ENCODE assay signal across 10 cellular contexts in genomic region chr14:61512026-61512425, GRCh38.
DNase-seq lines count a peak whose midpoint lies in the region; ATAC-seq and TF ChIP-seq lines count a peak whose summit lies in the region.
"Had no signal": no experiment of that assay in that cellular context is flagged by ENCODE, and none has a peak within 500 bp of the region (broad histone marks: within the 10 kb centered on the region; RNA-seq: fewer than 3 reads in every experiment).

No MANE protein-coding gene starts in this region.

- no peaks in the 10 kb centered on the region for H3K27me3 Mint-ChIP-seq in IgD-negative memory B cell
- no peaks in the 10 kb centered on the region for H3K27me3 Mint-ChIP-seq in mesothelial cell of epicardium (ENCODE audit: low read depth)

- intact Hi-C loops in breast epithelium (cut with DNase I; ENCODE audit: low total_unique reads) = no loop called here

- H3K4me3 Mint-ChIP-seq in IgD-negative memory B cell = no peak overlapping the region
- no peak overlapping the region for H3K4me3 Mint-ChIP-seq in mesothelial cell of epicardium

- H3K9me3 ChIP-seq in breast epithelium = no peaks in the 10 kb centered on the region
- H3K9me3 ChIP-seq: thoracic aorta had no signal

- H3K9me3 Mint-ChIP-seq in IgD-negative memory B cell (peaks cover 0 to 3% (median 0%) of the 10 kb centered on the region in 3 donors), mesothelial cell of epicardium (no peaks in the 10 kb centered on the region)

- peaks cover 6 to 10% of the 10 kb centered on the region in 2 donors for H3K4me1 ChIP-seq in breast epithelium

- peak overlapping the region; percentile 64 to 67 for H3K27ac ChIP-seq in breast epithelium
- H3K27ac ChIP-seq: thoracic aorta had no signal

- no peaks in the 10 kb centered on the region for H3K36me3 Mint-ChIP-seq in IgD-negative memory B cell
- H3K36me3 Mint-ChIP-seq in mesothelial cell of epicardium = no peaks in the 10 kb centered on the region

- no peak overlapping the region for H3K4me3 ChIP-seq in breast epithelium
- H3K4me3 ChIP-seq: thoracic aorta had no signal

- peak; percentile 39 for DNase-seq in AG20443 (ENCODE audit: low spot score)
- no peak for DNase-seq in breast epithelium (ENCODE audit: low spot score in 2 of 2)
- DNase-seq in mesothelial cell of epicardium (ENCODE audit: low spot score in 2 of 2, unreplicated experiment in 2 of 2) = no peak
- DNase-seq in T-helper 9 cell = no peak
- no peak for DNase-seq in amniotic stem cell (lab: John Stamatoyannopoulos, UW)
- DNase-seq in NK-92 (lab: John Stamatoyannopoulos, UW; ENCODE audit: unreplicated experiment) = no peak
- DNase-seq: left cardiac atrium had no signal

- H3K4me1 Mint-ChIP-seq in IgD-negative memory B cell = peaks cover 21 to 38% (median 28%) of the 10 kb centered on the region in 3 donors
- H3K4me1 Mint-ChIP-seq in mesothelial cell of epicardium = peaks cover 36% of the 10 kb centered on the region

- ATAC-seq in HG03457 (IDR thresholded peaks at IDR 0.05; ENCODE audit: unreplicated experiment) = no peak

- no peak for TF ChIP-seq POLR2A in breast epithelium (IDR thresholded peaks at IDR 0.05)

- no peaks in the 10 kb centered on the region for H3K36me3 ChIP-seq in breast epithelium
- H3K36me3 ChIP-seq: thoracic aorta had no signal

- H3K27me3 ChIP-seq in breast epithelium = no peaks in the 10 kb centered on the region

- H3K27ac Mint-ChIP-seq in IgD-negative memory B cell = peak overlapping the region in 2 of 3 donors; percentile 38 to 59
- H3K27ac Mint-ChIP-seq in mesothelial cell of epicardium = peak overlapping the region; percentile 84

- TF ChIP-seq CTCF in breast epithelium (IDR thresholded peaks at IDR 0.05) (no peak), mesothelial cell of epicardium (IDR thresholded peaks at IDR 0.05; ENCODE audit: unreplicated experiment) (no peak)
